Comparison of ENCODE assay signal across 12 cellular contexts in the genomic region with DNA sequence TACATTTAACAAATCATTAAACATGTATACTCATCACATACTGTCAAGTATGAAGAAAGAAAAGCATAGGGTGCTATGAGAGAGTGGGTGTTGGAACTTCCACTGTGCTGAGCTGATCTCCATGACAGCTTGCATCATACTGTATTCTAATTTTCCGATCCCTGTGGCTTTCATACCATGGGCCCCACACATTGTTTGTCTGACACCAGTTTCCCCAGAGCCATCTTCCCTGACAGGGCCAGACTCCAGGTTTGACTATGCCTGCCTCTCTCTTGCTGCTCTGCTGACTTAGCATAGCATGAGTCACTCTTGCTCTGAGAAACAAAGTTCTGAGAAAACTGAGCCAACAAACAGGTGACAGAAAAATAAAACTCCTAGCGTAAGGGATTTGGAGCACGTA. TPM values are rescaled to one million over a fixed set of nuclear protein-coding genes. Genes with fewer than 3 reads are reported as not detected.
DNase-seq lines count a peak whose midpoint lies in the region; ATAC-seq and TF ChIP-seq lines count a peak whose summit lies in the region.
"Had no signal": no experiment of that assay in that cellular context is flagged by ENCODE, and none has a peak within 500 bp of the region (broad histone marks: within the 10 kb centered on the region; RNA-seq: fewer than 3 reads in every experiment).

No MANE protein-coding gene starts in this region.

- H3K9me3 ChIP-seq in body of pancreas: peaks cover 0 to 6% (median 0%) of the 10 kb centered on the region in 3 donors
- H3K9me3 ChIP-seq in adrenal gland (replicated peaks in 1 of 3): no peaks in the 10 kb centered on the region

- H3K27me3 ChIP-seq in body of pancreas (no peaks in the 10 kb centered on the region), adrenal gland (no peaks in the 10 kb centered on the region)
- H3K27me3 ChIP-seq: BLaER1 had no signal

- no peak overlapping the region for H3K4me3 ChIP-seq in body of pancreas
- H3K4me3 ChIP-seq in adrenal gland: no peak overlapping the region
- H3K4me3 ChIP-seq: BLaER1 had no signal

- H3K4me1 ChIP-seq in body of pancreas: peaks cover 12% of the 10 kb centered on the region
- H3K4me1 ChIP-seq in adrenal gland (replicated peaks in 1 of 2): no peaks in the 10 kb centered on the region

- ATAC-seq in GM21360 (IDR thresholded peaks at IDR 0.05; ENCODE audit: unreplicated experiment): peak; percentile 93
- ATAC-seq in HG03469 (IDR thresholded peaks at IDR 0.05; ENCODE audit: unreplicated experiment): peak; percentile 59
- ATAC-seq in body of pancreas: peak; percentile 75
- no peak for ATAC-seq in SK-N-SH treated with all-trans-retinoic acid at 6 μM for 48 hours

- TF ChIP-seq CTCF in body of pancreas (IDR thresholded peaks at IDR 0.05): no peak
- no peak for TF ChIP-seq CTCF in adrenal gland (IDR thresholded peaks at IDR 0.05)

- DNase-seq in ELR (ENCODE audit: low read depth): peak; percentile 54
- DNase-seq in body of pancreas: peak in 2 of 4 donors; percentile 12 to 35
- DNase-seq in NCI-H1694 treated with DMSO at 0.1 percent for 48 hours (lab: John Stamatoyannopoulos, UW): no peak
- DNase-seq in adrenal gland: no peak
- DNase-seq in occipital lobe (lab: John Stamatoyannopoulos, UW): no peak
- DNase-seq: activated CD4-positive, CD25-positive, alpha-beta regulatory T cell treated with anti-CD3 and anti-CD28 coated beads, Interleukin-2, amount 50 U/mL, for 72 hours; NCI-H1436 had no signal

- no peak for TF ChIP-seq POLR2A in body of pancreas (IDR thresholded peaks at IDR 0.05)
- no peak for TF ChIP-seq POLR2A in adrenal gland (IDR thresholded peaks at IDR 0.05)

- intact Hi-C loops in body of pancreas (cut with DNase I): no loop called here
- intact Hi-C loops in adrenal gland (cut with DNase I): no loop called here

- no peaks in the 10 kb centered on the region for H3K36me3 ChIP-seq in body of pancreas (replicated peaks in 1 of 2; ENCODE audit: insufficient read depth in 1 of 2, low read depth in 2 of 2)
- H3K36me3 ChIP-seq in adrenal gland (replicated peaks in 1 of 2): no peaks in the 10 kb centered on the region
- H3K36me3 ChIP-seq: BLaER1 had no signal

- H3K27ac ChIP-seq in body of pancreas (peak overlapping the region; percentile 31 to 62 (median 54)), adrenal gland (no peak overlapping the region)
- H3K27ac ChIP-seq: BLaER1 had no signal

- WGBS in body of pancreas, 2 donors: 52 to 61% methylated on average over 3 of the region's 3 CpGs
- 72 to 89% (median 85%) methylated on average over 3 of the region's 3 CpGs for WGBS in adrenal gland, 4 donors

TF ChIP-seq in SK-N-SH treated with all-trans-retinoic acid at 6 μM for 48 hours, 23 proteins besides CTCF, POLR2A, EP300 and RAD21:
- TF ChIP-seq RARB (CRISPR knock-in tag; IDR thresholded peaks at IDR 0.05) (no peak), CSDC2 (CRISPR knock-in tag; IDR thresholded peaks at IDR 0.05) (no peak), ZC3H10 (CRISPR knock-in tag; IDR thresholded peaks at IDR 0.05) (no peak), SNAI2 (CRISPR knock-in tag; IDR thresholded peaks at IDR 0.05) (no peak), ZNF565 (CRISPR knock-in tag; conservative IDR thresholded peaks at IDR 0.05; ENCODE audit: low read depth) (no peak), ARNTL (CRISPR knock-in tag; IDR thresholded peaks at IDR 0.05; ENCODE audit: borderline replicate concordance, low read depth) (no peak), ESRRG (CRISPR knock-in tag; IDR thresholded peaks at IDR 0.05) (no peak), ZNF70 (CRISPR knock-in tag; IDR thresholded peaks at IDR 0.05) (no peak), ZFP30 (CRISPR knock-in tag; IDR thresholded peaks at IDR 0.05) (no peak), TOX (CRISPR knock-in tag; IDR thresholded peaks at IDR 0.05; ENCODE audit: borderline replicate concordance) (no peak), ISL1 (CRISPR knock-in tag; IDR thresholded peaks at IDR 0.05) (no peak), CSRNP3 (CRISPR knock-in tag; IDR thresholded peaks at IDR 0.05) (no peak), TCF4 (CRISPR knock-in tag; IDR thresholded peaks at IDR 0.05; ENCODE audit: borderline replicate concordance) (no peak), PPARA (CRISPR knock-in tag; IDR thresholded peaks at IDR 0.05; ENCODE audit: borderline replicate concordance) (no peak)
- TF ChIP-seq, protein P1, sequence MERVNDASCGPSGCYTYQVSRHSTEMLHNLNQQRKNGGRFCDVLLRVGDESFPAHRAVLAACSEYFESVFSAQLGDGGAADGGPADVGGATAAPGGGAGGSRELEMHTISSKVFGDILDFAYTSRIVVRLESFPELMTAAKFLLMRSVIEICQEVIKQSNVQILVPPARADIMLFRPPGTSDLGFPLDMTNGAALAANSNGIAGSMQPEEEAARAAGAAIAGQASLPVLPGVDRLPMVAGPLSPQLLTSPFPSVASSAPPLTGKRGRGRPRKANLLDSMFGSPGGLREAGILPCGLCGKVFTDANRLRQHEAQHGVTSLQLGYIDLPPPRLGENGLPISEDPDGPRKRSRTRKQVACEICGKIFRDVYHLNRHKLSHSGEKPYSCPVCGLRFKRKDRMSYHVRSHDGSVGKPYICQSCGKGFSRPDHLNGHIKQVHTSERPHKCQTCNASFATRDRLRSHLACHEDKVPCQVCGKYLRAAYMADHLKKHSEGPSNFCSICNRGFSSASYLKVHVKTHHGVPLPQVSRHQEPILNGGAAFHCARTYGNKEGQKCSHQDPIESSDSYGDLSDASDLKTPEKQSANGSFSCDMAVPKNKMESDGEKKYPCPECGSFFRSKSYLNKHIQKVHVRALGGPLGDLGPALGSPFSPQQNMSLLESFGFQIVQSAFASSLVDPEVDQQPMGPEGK (CRISPR knock-in tag; IDR thresholded peaks at IDR 0.05; ENCODE audit: borderline replicate concordance): no peak

RNA-seq across cellular contexts. Expression of gene CASR, which starts 37.0 kb away (rescaled TPM):
- total RNA-seq in body of pancreas (10 to 100 TPM in 1 of 2 donors, 1 to 10 TPM in 1; 8.9 to 11.9 TPM), adrenal gland (under 1 TPM in 3 of 8 donors, not detected in 5; 0.04 to 0.18 (median 0.08) TPM), occipital lobe (not detected)
- polyA plus RNA-seq in adrenal gland: under 1 TPM in 2 of 3 donors, not detected in 1; 0.03 to 0.08 TPM
- total RNA-seq: endothelial cell of umbilical vein had no signal
- polyA plus RNA-seq: endothelial cell of umbilical vein had no signal

Comparison
In these comparisons a context has a peak if more than half of its experiments do, and no peak if none do; other contexts are left out.
1. H3K27ac ChIP-seq: peak in body of pancreas (4 of 4); none in adrenal gland (0 of 5).